In genomic region chr1:161185282-161185682, GRCh38 we compare ENCODE assay signal across 8 cellular contexts. TPM values are rescaled to one million over a fixed set of nuclear protein-coding genes. Genes with fewer than 3 reads are reported as not detected.
A peak's percentile ranks its signal among the peaks of the same experiment; 100 is the strongest.
DNase-seq lines count a peak whose midpoint lies in the region; ATAC-seq and TF ChIP-seq lines count a peak whose summit lies in the region.

No MANE protein-coding gene starts in this region.

- no peak overlapping the region for H3K4me3 ChIP-seq in effector memory CD4-positive, alpha-beta T cell (ENCODE audit: insufficient read depth, low read depth, low read length, poor library complexity, severe bottlenecking)
- H3K4me3 ChIP-seq in vagina = no peak overlapping the region

- TF ChIP-seq CTCF in GM13977 (IDR thresholded peaks at IDR 0.05; ENCODE audit: extremely low read depth, insufficient read depth, missing control alignments) (no peak), HFFc6 (IDR thresholded peaks at IDR 0.05) (no peak), omental fat pad (IDR thresholded peaks at IDR 0.05) (no peak), vagina (IDR thresholded peaks at IDR 0.05) (no peak)

- TF ChIP-seq POLR2A in vagina (IDR thresholded peaks at IDR 0.05) = no peak

- no peaks in the 10 kb centered on the region for H3K36me3 ChIP-seq in effector memory CD4-positive, alpha-beta T cell (ENCODE audit: control insufficient read depth, insufficient read depth, low read length)
- no peaks in the 10 kb centered on the region for H3K36me3 ChIP-seq in vagina

- no peak overlapping the region for H3K4me3 Mint-ChIP-seq in HFFc6

- DNase-seq in GM13977 (ENCODE audit: low spot score) = peak; percentile 88
- DNase-seq in HFFc6 = peak; percentile 29
- DNase-seq in NCI-H1694 treated with DMSO at 0.1 percent for 48 hours (lab: John Stamatoyannopoulos, UW) = peak; percentile 96
- DNase-seq in activated CD4-positive, alpha-beta T cell treated with anti-CD3 and anti-CD28 coated beads, Interleukin-2, amount 50 U/mL, for 48 hours = peak; percentile 68 to 74
- DNase-seq in effector memory CD4-positive, alpha-beta T cell = peak; percentile 64 to 70 (median 70)
- DNase-seq in omental fat pad (ENCODE audit: low spot score) = no peak
- DNase-seq in vagina (ENCODE audit: extremely low spot score in 2 of 2) = no peak
- no peak for DNase-seq in DMS114 treated with DMSO at 0.1 percent for 48 hours (lab: John Stamatoyannopoulos, UW; ENCODE audit: unreplicated experiment)

- H3K27ac ChIP-seq in effector memory CD4-positive, alpha-beta T cell (ENCODE audit: insufficient read depth, low read length, poor library complexity, severe bottlenecking) = peak overlapping the region; percentile 50
- peak overlapping the region; percentile 60 for H3K27ac ChIP-seq in vagina

- H3K27ac Mint-ChIP-seq in HFFc6 = peak overlapping the region; percentile 17; the same call in 1 of the 2 replicates

- H3K9me3 Mint-ChIP-seq in HFFc6 = no peaks in the 10 kb centered on the region

- H3K27me3 ChIP-seq in effector memory CD4-positive, alpha-beta T cell (replicated peaks; ENCODE audit: control insufficient read depth, insufficient read depth, low read length, poor library complexity, severe bottlenecking) = no peaks in the 10 kb centered on the region
- no peaks in the 10 kb centered on the region for H3K27me3 ChIP-seq in vagina

- H3K4me1 ChIP-seq in effector memory CD4-positive, alpha-beta T cell (ENCODE audit: control insufficient read depth, insufficient read depth, low read length, poor library complexity, severe bottlenecking) = peaks cover 79% of the 10 kb centered on the region
- peaks cover 30% of the 10 kb centered on the region for H3K4me1 ChIP-seq in vagina

- no peaks in the 10 kb centered on the region; the same call in 1 of the 2 replicates for H3K27me3 Mint-ChIP-seq in HFFc6 (ENCODE audit: insufficient read depth)

- intact Hi-C loops in vagina (cut with DNase I) = no loop called here

- H3K36me3 Mint-ChIP-seq in HFFc6 (ENCODE audit: low read depth) = no peaks in the 10 kb centered on the region

- H3K4me1 Mint-ChIP-seq in HFFc6 (ENCODE audit: low read depth) = peaks cover 38% of the 10 kb centered on the region

- peak; percentile 42 for ATAC-seq in omental fat pad (ENCODE audit: low FRiP score)

- in situ Hi-C loops in GM13977 (cut with MboI; ENCODE audit: low pct_unique_long_range_greater_than_20kb, low sequenced_read_pairs, unreplicated experiment) = loop anchor here (25.0 kb wide), 1 partner anchor 527 kb away; the partner anchor contains the start of genes FCRLA and FCRLB

- no peaks in the 10 kb centered on the region for H3K9me3 ChIP-seq in effector memory CD4-positive, alpha-beta T cell (ENCODE audit: control insufficient read depth, low read length)
- no peaks in the 10 kb centered on the region for H3K9me3 ChIP-seq in vagina

RNA-seq across cellular contexts. Expression of gene B4GALT3, which starts 8.0 kb away (rescaled TPM):
- 10 to 100 TPM; 31.0 to 38.2 (median 35.4) TPM for total RNA-seq in HFFc6 (2021; fragmentation: NEBNext Ultra II Directional; extraction: Animal tissue kit (Norgen Biotek cat#: 25700))
- 10 to 100 TPM; 20.6 to 50.7 (median 37.1) TPM for total RNA-seq in omental fat pad
- 16.2 TPM for total RNA-seq in vagina

RNA-seq across cellular contexts. Expression of gene ADAMTS4, which starts 13.6 kb away (rescaled TPM):
- 1 to 10 TPM; 3.4 to 8.3 (median 6.5) TPM for total RNA-seq in HFFc6 (2021; fragmentation: NEBNext Ultra II Directional; extraction: Animal tissue kit (Norgen Biotek cat#: 25700))
- total RNA-seq in omental fat pad (100 to 1,000 TPM in 2 of 4 donors, 10 to 100 TPM in 2; 38.5 to 238 (median 121) TPM), vagina (78.3 TPM)

RNA-seq across cellular contexts. Expression of gene NDUFS2, which starts 16.9 kb away (rescaled TPM):
- total RNA-seq in HFFc6 (2021; fragmentation: NEBNext Ultra II Directional; extraction: Animal tissue kit (Norgen Biotek cat#: 25700)) = 10 to 100 TPM; 81.5 to 90.8 (median 85.8) TPM
- 100 to 1,000 TPM in 3 of 4 donors, 10 to 100 TPM in 1; 89.4 to 136 (median 122) TPM for total RNA-seq in omental fat pad
- 104 TPM for total RNA-seq in vagina

RNA-seq across cellular contexts. Expression of gene PPOX, which starts 19.1 kb away (rescaled TPM):
- total RNA-seq in HFFc6 (2021; fragmentation: NEBNext Ultra II Directional; extraction: Animal tissue kit (Norgen Biotek cat#: 25700)) = 10 to 100 TPM; 11.8 to 15.2 (median 13.5) TPM
- total RNA-seq in omental fat pad = 10 to 100 TPM; 12.5 to 28.4 (median 13.8) TPM
- 16.7 TPM for total RNA-seq in vagina

RNA-seq across cellular contexts. Expression of gene USP21, which starts 26.0 kb away (rescaled TPM):
- 10 to 100 TPM; 16.6 to 18.9 (median 17.2) TPM for total RNA-seq in HFFc6 (2021; fragmentation: NEBNext Ultra II Directional; extraction: Animal tissue kit (Norgen Biotek cat#: 25700))
- total RNA-seq in omental fat pad (10 to 100 TPM in 3 of 4 donors, 1 to 10 TPM in 1; 7.8 to 19.5 (median 12.7) TPM), vagina (19.4 TPM)

Comparison
In these comparisons a context has a peak if more than half of its experiments do, and no peak if none do; other contexts are left out.
1. DNase-seq: peak in GM13977 (single experiment), HFFc6 (single experiment), NCI-H1694 treated with DMSO at 0.1 percent for 48 hours (single experiment), activated CD4-positive, alpha-beta T cell treated with anti-CD3 and anti-CD28 coated beads, Interleukin-2, amount 50 U/mL, for 48 hours (2 of 2) and effector memory CD4-positive, alpha-beta T cell (3 of 3); none in omental fat pad (single experiment), vagina (0 of 2) and DMS114 treated with DMSO at 0.1 percent for 48 hours (single experiment).